In genomic region chr1:67616394-67616985, GRCh38 we compare ENCODE assay signal across 23 cellular contexts.
A peak's percentile ranks its signal among the peaks of the same experiment; 100 is the strongest.
DNase-seq lines count a peak whose midpoint lies in the region; ATAC-seq and TF ChIP-seq lines count a peak whose summit lies in the region.
"Had no signal": no experiment of that assay in that cellular context is flagged by ENCODE, and none has a peak within 500 bp of the region (broad histone marks: within the 10 kb centered on the region; RNA-seq: fewer than 3 reads in every experiment).

No MANE protein-coding gene starts in this region.

- no peak overlapping the region for H3K4me2 ChIP-seq in GM23248 (ENCODE audit: unreplicated experiment)
- H3K4me2 ChIP-seq: hepatocyte had no signal

- H3K9me3 ChIP-seq in GM23248 (ENCODE audit: low read depth) = no peaks in the 10 kb centered on the region
- no peaks in the 10 kb centered on the region for H3K9me3 ChIP-seq in adipocyte (ENCODE audit: control insufficient read depth, low read length)
- H3K9me3 ChIP-seq in thoracic aorta = no peaks in the 10 kb centered on the region
- H3K9me3 ChIP-seq in SJCRH30 (replicated peaks) = no peaks in the 10 kb centered on the region; the same call in 1 of the 2 replicates
- H3K9me3 ChIP-seq: ascending aorta, lower lobe of right lung, thyroid gland had no signal

- H3K79me2 ChIP-seq in GM23248 (ENCODE audit: insufficient read depth) = no peaks in the 10 kb centered on the region
- H3K79me2 ChIP-seq: hepatocyte, parathyroid adenoma had no signal

- POLR2A ChIA-PET in GM10248 (lab: Yijun Ruan, JAX) = no interaction called here

- no peaks in the 10 kb centered on the region for H3K9me2 ChIP-seq in GM23248 (ENCODE audit: insufficient read depth)

- ATAC-seq in foreskin keratinocyte = peak; percentile 71
- ATAC-seq in thoracic aorta (ENCODE audit: insufficient number of reproducible peaks, low FRiP score, low read depth) = no peak
- no peak for ATAC-seq in GM21717 (IDR thresholded peaks at IDR 0.05; ENCODE audit: unreplicated experiment)
- ATAC-seq: lower lobe of right lung; stimulated activated naive B cell treated with anti-CD40 and anti-IgM and Interleukin-4, amounts not matched to agents 10 μg/mL and 1 μg/mL and 100 μg/mL, for 72 hours had no signal

- in situ Hi-C loops in GM23248 (cut with MboI) = no loop called here

- 80 to 83% methylated on average over 2 of the region's 2 CpGs for WGBS in GM23248 (ENCODE audit: low coverage in 1 of 2, low lambda C conversion rate in 2 of 2, missing lambda C conversion rate in 2 of 2), 2 experiments

- H3K27ac ChIP-seq in GM23248 = no peak overlapping the region
- H3K27ac ChIP-seq in foreskin keratinocyte = no peak overlapping the region
- H3K27ac ChIP-seq in thoracic aorta = peak overlapping the region; percentile 45 to 47
- H3K27ac ChIP-seq in SJCRH30 = no peak overlapping the region
- H3K27ac ChIP-seq: hepatocyte, lower lobe of right lung, parathyroid adenoma, thyroid gland had no signal

- peaks cover 18% of the 10 kb centered on the region; the same call in 1 of the 2 replicates for H3F3A ChIP-seq in GM23248 (ENCODE audit: insufficient read depth)

- H3K27me3 ChIP-seq in GM23248 (replicated peaks; ENCODE audit: insufficient read depth) = no peaks in the 10 kb centered on the region
- no peaks in the 10 kb centered on the region for H3K27me3 ChIP-seq in adipocyte (replicated peaks; ENCODE audit: control insufficient read depth, insufficient read depth, low read length)
- H3K27me3 ChIP-seq in foreskin keratinocyte = no peaks in the 10 kb centered on the region
- no peaks in the 10 kb centered on the region for H3K27me3 ChIP-seq in thoracic aorta (replicated peaks; ENCODE audit: insufficient read depth)
- H3K27me3 ChIP-seq in SJCRH30 = no peaks in the 10 kb centered on the region
- H3K27me3 ChIP-seq: ascending aorta, hepatocyte, thyroid gland had no signal

- no peak overlapping the region for H3K4me3 ChIP-seq in GM23248
- H3K4me3 ChIP-seq in adipocyte (ENCODE audit: low read length) = no peak overlapping the region
- no peak overlapping the region for H3K4me3 ChIP-seq in thoracic aorta
- H3K4me3 ChIP-seq in SJCRH30 = no peak overlapping the region
- H3K4me3 ChIP-seq: ascending aorta, hepatocyte, lower lobe of right lung, skin epidermis, thyroid gland had no signal

- DNase-seq in GM23248 (peak; percentile 45), adipocyte (ENCODE audit: low read depth) (peak; percentile 29), foreskin keratinocyte (peak; percentile 34 to 67), thoracic aorta (ENCODE audit: low spot score) (no peak), GM10248 (ENCODE audit: extremely low spot score) (no peak), foreskin melanocyte (no peak), SJCRH30 (no peak)
- DNase-seq: activated naive CD4-positive, alpha-beta T cell treated with anti-CD3 and anti-CD28 coated beads, Interleukin-2, amount 50 U/mL, for 16 hours; CD4-positive, alpha-beta memory T cell; lower lobe of right lung; MM.1S; NCI-H146; NCI-H774; OCI-M1; SHP77; stimulated activated CD4-positive, alpha-beta T cell treated with anti-CD3 and anti-CD28 coated beads, Interleukin-2, amount 100 ng/mL, for 24 hours; stimulated activated naive B cell treated with anti-CD40 and anti-IgM and Interleukin-4, amounts not matched to agents 10 μg/mL and 1 μg/mL and 100 μg/mL, for 72 hours; thyroid gland had no signal

- H3K36me3 ChIP-seq in GM23248 (ENCODE audit: low read depth) (no peaks in the 10 kb centered on the region), adipocyte (ENCODE audit: control insufficient read depth, insufficient read depth, low read length, severe bottlenecking) (no peaks in the 10 kb centered on the region), thoracic aorta (no peaks in the 10 kb centered on the region), SJCRH30 (no peaks in the 10 kb centered on the region)
- H3K36me3 ChIP-seq: ascending aorta, lower lobe of right lung, thyroid gland had no signal

- no peak overlapping the region for H2AFZ ChIP-seq in GM23248
- H2AFZ ChIP-seq: hepatocyte, parathyroid adenoma had no signal

- no peaks in the 10 kb centered on the region for H4K20me1 ChIP-seq in GM23248 (ENCODE audit: insufficient read depth)

- H3K4me1 ChIP-seq in GM23248 (ENCODE audit: insufficient read depth) = peaks cover 20% of the 10 kb centered on the region
- H3K4me1 ChIP-seq in adipocyte (ENCODE audit: control insufficient read depth, insufficient read depth, low read length) = peaks cover 53% of the 10 kb centered on the region
- H3K4me1 ChIP-seq in foreskin keratinocyte = peaks cover 3% of the 10 kb centered on the region
- H3K4me1 ChIP-seq in thoracic aorta (ENCODE audit: control insufficient read depth in 1 of 2, low read depth in 2 of 2) = peaks cover 11 to 68% of the 10 kb centered on the region in 2 donors
- peaks cover 6% of the 10 kb centered on the region; the same call in 1 of the 2 replicates for H3K4me1 ChIP-seq in SJCRH30

- H3K9ac ChIP-seq in GM23248 (no peak overlapping the region), adipocyte (ENCODE audit: low read length) (no peak overlapping the region)
- H3K9ac ChIP-seq: parathyroid adenoma had no signal

- CTCF ChIA-PET in GM10248 (lab: Yijun Ruan, JAX) = no interaction called here

- no peak for TF ChIP-seq CTCF in foreskin keratinocyte (conservative IDR thresholded peaks at IDR 0.05)
- TF ChIP-seq CTCF in thoracic aorta (IDR thresholded peaks at IDR 0.05) = no peak
- no peak for TF ChIP-seq CTCF in GM10248 (IDR thresholded peaks at IDR 0.05; ENCODE audit: control extremely low read depth, extremely low read depth, low read depth, missing control alignments)

Comparison
In these comparisons a context has a peak if more than half of its experiments do, and no peak if none do; other contexts are left out.
1. DNase-seq: peak in GM23248 (single experiment), adipocyte (single experiment) and foreskin keratinocyte (2 of 2); none in thoracic aorta (single experiment), GM10248 (single experiment), foreskin melanocyte (single experiment) and SJCRH30 (0 of 2).
2. H3K27ac ChIP-seq: peak in thoracic aorta (2 of 2); none in GM23248 (single experiment), foreskin keratinocyte (single experiment) and SJCRH30 (single experiment).